Comparison of ENCODE assay signal across 28 cellular contexts in genomic region chr7:159013825-159014289, GRCh38.
A peak's percentile ranks its signal among the peaks of the same experiment; 100 is the strongest.
DNase-seq lines count a peak whose midpoint lies in the region; ATAC-seq and TF ChIP-seq lines count a peak whose summit lies in the region.
"Had no signal": no experiment of that assay in that cellular context is flagged by ENCODE, and none has a peak within 500 bp of the region (broad histone marks: within the 10 kb centered on the region; RNA-seq: fewer than 3 reads in every experiment).

No MANE protein-coding gene starts in this region.

- H3K4me1 ChIP-seq in heart right ventricle (peaks cover 0 to 47% (median 30%) of the 10 kb centered on the region in 9 donors), esophagus (ENCODE audit: control insufficient read depth in 2 of 2, insufficient read depth in 2 of 2, low read length in 1 of 2) (peaks cover 0 to 8% of the 10 kb centered on the region in 2 donors), ovary (ENCODE audit: insufficient read depth) (peaks cover 20% of the 10 kb centered on the region), vagina (peaks cover 53% of the 10 kb centered on the region)

- TF ChIP-seq CTCF in heart right ventricle (IDR thresholded peaks at IDR 0.05) (no peak), ovary (IDR thresholded peaks at IDR 0.05) (no peak), vagina (IDR thresholded peaks at IDR 0.05) (no peak)

- ATAC-seq in heart right ventricle (peak in 1 of 8 donors; percentile 40), left ventricle myocardium superior (no peak), HG02852 (IDR thresholded peaks at IDR 0.05; ENCODE audit: unreplicated experiment) (no peak)
- ATAC-seq: stimulated activated effector memory CD8-positive, alpha-beta T cell treated with anti-CD3 and anti-CD28 coated beads, Interleukin-12 subunit alpha, Interleukin-12 subunit beta, amount 100 ng/mL, for 72 hours had no signal

- TF ChIP-seq POLR2A in ovary (IDR thresholded peaks at IDR 0.05): no peak
- no peak for TF ChIP-seq POLR2A in vagina (IDR thresholded peaks at IDR 0.05)

- DNase-seq in heart right ventricle (no peak), left ventricle myocardium superior (no peak), ovary (peak in 3 of 5 donors; percentile 53 to 72 (median 62)), vagina (ENCODE audit: extremely low spot score in 2 of 2) (no peak), NCI-H226 (no peak)
- no peak for DNase-seq in stimulated activated CD4-positive, alpha-beta T cell treated with anti-CD3 and anti-CD28 coated beads, Interleukin-4, amount 100 ng/mL, for 1 hour
- DNase-seq: activated CD4-positive, alpha-beta memory T cell treated with anti-CD3 and anti-CD28 coated beads for 36 hours; activated CD4-positive, CD25-positive, alpha-beta regulatory T cell treated with anti-CD3 and anti-CD28 coated beads, Interleukin-2, amount 50 U/mL, for 72 hours; activated CD8-positive, alpha-beta memory T cell treated with anti-CD3 and anti-CD28 coated beads, Interleukin-2, amount 50 U/mL, for 4 hours; activated naive CD4-positive, alpha-beta T cell treated with Interleukin-2 at 50 U/mL for 16 hours; AML-193; cerebellar nuclear complex; H7; KBM-7; mesendoderm; MM.1S; NCI-H1417; NCI-H2029; NCI-H526 treated with DMSO at 0.1 percent for 48 hours; SHP77 treated with DMSO at 0.1 percent for 48 hours; stimulated activated CD4-positive, alpha-beta T cell treated with anti-CD3 and anti-CD28 coated beads, Interleukin-15, amount 100 ng/mL, for 24 hours; T-helper 2 cell; uterus had no signal

- H3K36me3 ChIP-seq in heart right ventricle (no peaks in the 10 kb centered on the region), esophagus (ENCODE audit: control insufficient read depth in 2 of 2, insufficient read depth in 2 of 2, low read length in 1 of 2) (no peaks in the 10 kb centered on the region), ovary (no peaks in the 10 kb centered on the region), vagina (no peaks in the 10 kb centered on the region)
- H3K36me3 ChIP-seq: neutrophil, uterus had no signal

- WGBS in heart right ventricle, 2 donors: 89 to 97% methylated on average over 9 of the region's 9 CpGs
- 93 to 96% methylated on average over 9 of the region's 9 CpGs for WGBS in esophagus, 2 donors
- 91 to 95% (median 92%) methylated on average over 9 of the region's 9 CpGs for WGBS in ovary, 3 donors

- H3K9me3 ChIP-seq in heart right ventricle: no peaks in the 10 kb centered on the region
- H3K9me3 ChIP-seq in esophagus (ENCODE audit: control insufficient read depth in 2 of 2, insufficient read depth in 1 of 2, low read depth in 1 of 2, low read length in 1 of 2): no peaks in the 10 kb centered on the region
- H3K9me3 ChIP-seq in ovary: no peaks in the 10 kb centered on the region
- no peaks in the 10 kb centered on the region for H3K9me3 ChIP-seq in vagina
- H3K9me3 ChIP-seq: body of pancreas, neutrophil, uterus had no signal

- intact Hi-C loops in heart right ventricle (cut with DNase I) (loop anchor here in 1 of 10 donors (10.0 kb wide), 1 partner anchor 131 kb away; the partner anchor contains the start of gene VIPR2), left ventricle myocardium superior (cut with micrococcal nuclease) (no loop called here), ovary (cut with DNase I) (no loop called here), vagina (cut with DNase I) (no loop called here)

- H3K4me3 ChIP-seq in heart right ventricle: no peak overlapping the region
- no peak overlapping the region for H3K4me3 ChIP-seq in esophagus (ENCODE audit: low read depth in 1 of 2, low read length in 2 of 2)
- no peak overlapping the region for H3K4me3 ChIP-seq in ovary
- no peak overlapping the region for H3K4me3 ChIP-seq in vagina
- H3K4me3 ChIP-seq: body of pancreas, uterus had no signal

- H3K27ac ChIP-seq in heart right ventricle: peak overlapping the region in 8 of 10 donors; percentile 59 to 85 (median 77)
- peak overlapping the region; percentile 10 to 38 for H3K27ac ChIP-seq in esophagus (ENCODE audit: low read depth in 2 of 2, low read length in 1 of 2)
- H3K27ac ChIP-seq in ovary: peak overlapping the region; percentile 67 to 98
- H3K27ac ChIP-seq in vagina: peak overlapping the region; percentile 70
- H3K27ac ChIP-seq: neutrophil had no signal

- H3K27me3 ChIP-seq in heart right ventricle: no peaks in the 10 kb centered on the region
- no peaks in the 10 kb centered on the region for H3K27me3 ChIP-seq in esophagus (ENCODE audit: control insufficient read depth in 1 of 2, insufficient read depth in 2 of 2, low read length in 2 of 2)
- no peaks in the 10 kb centered on the region for H3K27me3 ChIP-seq in ovary
- H3K27me3 ChIP-seq in vagina: no peaks in the 10 kb centered on the region
- H3K27me3 ChIP-seq: body of pancreas, neutrophil, uterus had no signal

- no peak for TF ChIP-seq EP300 in ovary (IDR thresholded peaks at IDR 0.05)

Comparison
In these comparisons a context has a peak if more than half of its experiments do, and no peak if none do; other contexts are left out.
1. DNase-seq: peak in ovary (3 of 5); none in heart right ventricle (0 of 2), left ventricle myocardium superior (single experiment), vagina (0 of 2), stimulated activated CD4-positive, alpha-beta T cell treated with anti-CD3 and anti-CD28 coated beads, Interleukin-4, amount 100 ng/mL, for 1 hour (single experiment) and NCI-H226 (single experiment).
2. H3K27ac ChIP-seq: peak in every context shown above with its lines; median percentile 82 in ovary; 77 in heart right ventricle; 70 in vagina; 24 in esophagus.